8 cellular contexts compared by ENCODE assay signal in genomic region chr15:65981837-65982696, GRCh38.
DNase-seq lines count a peak whose midpoint lies in the region; ATAC-seq and TF ChIP-seq lines count a peak whose summit lies in the region.

No MANE protein-coding gene starts in this region.

- H3K9me3 Mint-ChIP-seq in activated T-cell treated with anti-CD3 and anti-CD28 coated beads, Interleukin-2, amount 50 U/mL, for 4 hours, result no peaks in the 10 kb centered on the region

- peak; percentile 2 for TF ChIP-seq CTCF in AG04449 (IDR thresholded peaks at IDR 0.05; ENCODE audit: insufficient read depth, low read length, missing control alignments)
- no peak for TF ChIP-seq CTCF in tibial artery (IDR thresholded peaks at IDR 0.05)

- intact Hi-C loops in tibial artery (cut with DNase I; ENCODE audit: low total_unique reads), result no loop called here

- CTCF ChIA-PET in AG04449 (lab: Yijun Ruan, JAX), result interaction anchor here (1.0 to 3.1 kb wide), 4 partner anchors 9 to 516 kb away, joined by 3 to 17 read pairs (median 10); no protein-coding TSS in a partner anchor

- H3K4me1 ChIP-seq in tibial artery, result peaks cover 0 to 11% (median 7%) of the 10 kb centered on the region in 4 donors

- H3K27ac ChIP-seq in tibial artery, result no peak overlapping the region

- H3K4me3 ChIP-seq in AG04449 (ENCODE audit: low read depth, low read length) (no peak overlapping the region), tibial artery (no peak overlapping the region)

- H3K4me3 Mint-ChIP-seq in activated T-cell treated with anti-CD3 and anti-CD28 coated beads, Interleukin-2, amount 50 U/mL, for 4 hours, result peak overlapping the region; percentile 61

- H3K9me3 ChIP-seq in tibial artery, result no peaks in the 10 kb centered on the region

- H3K36me3 Mint-ChIP-seq in activated T-cell treated with anti-CD3 and anti-CD28 coated beads, Interleukin-2, amount 50 U/mL, for 4 hours (ENCODE audit: insufficient read depth), result no peaks in the 10 kb centered on the region

- POLR2A ChIA-PET in AG04449 (lab: Yijun Ruan, JAX), result no interaction called here

- ATAC-seq in activated T-cell treated with anti-CD3 and anti-CD28 coated beads, Interleukin-2, amount 50 U/mL, for 4 hours, result peak; percentile 93 to 94

- no peak for DNase-seq in AG04449 (ENCODE audit: low read depth, low spot score)
- peak; percentile 75 for DNase-seq in GM19238 (ENCODE audit: insufficient read length, low spot score)
- peak; percentile 49 to 87 for DNase-seq in NCI-H526 (lab: John Stamatoyannopoulos, UW)
- peak; percentile 67 for DNase-seq in activated T-cell treated with anti-CD3 and anti-CD28 coated beads, Interleukin-2, amount 50 U/mL, for 4 hours
- peak; percentile 36 for DNase-seq in iPS DF 4.7 (ENCODE audit: extremely low read depth, low spot score)
- DNase-seq in stimulated activated CD4-positive, alpha-beta T cell treated with anti-CD3 and anti-CD28 coated beads, Interleukin-1b, Interleukin-23, amount 100 ng/mL, for 4 hours (ENCODE audit: low read depth in 2 of 2), result peak; percentile 56
- no peak for DNase-seq in tibial artery
- DNase-seq in NCI-H2196 (lab: John Stamatoyannopoulos, UW; ENCODE audit: unreplicated experiment), result no peak

- H3K4me1 Mint-ChIP-seq in activated T-cell treated with anti-CD3 and anti-CD28 coated beads, Interleukin-2, amount 50 U/mL, for 4 hours (ENCODE audit: low read depth), result peaks cover 4% of the 10 kb centered on the region

- peaks cover 0 to 47% of the 10 kb centered on the region in 2 donors for H3K27me3 ChIP-seq in tibial artery

- peaks cover 24% of the 10 kb centered on the region for H3K27me3 Mint-ChIP-seq in activated T-cell treated with anti-CD3 and anti-CD28 coated beads, Interleukin-2, amount 50 U/mL, for 4 hours (ENCODE audit: low read depth)

- H3K36me3 ChIP-seq in tibial artery, result no peaks in the 10 kb centered on the region

Comparison
In these comparisons a context has a peak if more than half of its experiments do, and no peak if none do; other contexts are left out.
1. DNase-seq: peak in GM19238 (single experiment), NCI-H526 (2 of 2), activated T-cell treated with anti-CD3 and anti-CD28 coated beads, Interleukin-2, amount 50 U/mL, for 4 hours (single experiment), iPS DF 4.7 (single experiment) and stimulated activated CD4-positive, alpha-beta T cell treated with anti-CD3 and anti-CD28 coated beads, Interleukin-1b, Interleukin-23, amount 100 ng/mL, for 4 hours (2 of 2); none in AG04449 (single experiment), tibial artery (0 of 2) and NCI-H2196 (single experiment).